In the genomic region with DNA sequence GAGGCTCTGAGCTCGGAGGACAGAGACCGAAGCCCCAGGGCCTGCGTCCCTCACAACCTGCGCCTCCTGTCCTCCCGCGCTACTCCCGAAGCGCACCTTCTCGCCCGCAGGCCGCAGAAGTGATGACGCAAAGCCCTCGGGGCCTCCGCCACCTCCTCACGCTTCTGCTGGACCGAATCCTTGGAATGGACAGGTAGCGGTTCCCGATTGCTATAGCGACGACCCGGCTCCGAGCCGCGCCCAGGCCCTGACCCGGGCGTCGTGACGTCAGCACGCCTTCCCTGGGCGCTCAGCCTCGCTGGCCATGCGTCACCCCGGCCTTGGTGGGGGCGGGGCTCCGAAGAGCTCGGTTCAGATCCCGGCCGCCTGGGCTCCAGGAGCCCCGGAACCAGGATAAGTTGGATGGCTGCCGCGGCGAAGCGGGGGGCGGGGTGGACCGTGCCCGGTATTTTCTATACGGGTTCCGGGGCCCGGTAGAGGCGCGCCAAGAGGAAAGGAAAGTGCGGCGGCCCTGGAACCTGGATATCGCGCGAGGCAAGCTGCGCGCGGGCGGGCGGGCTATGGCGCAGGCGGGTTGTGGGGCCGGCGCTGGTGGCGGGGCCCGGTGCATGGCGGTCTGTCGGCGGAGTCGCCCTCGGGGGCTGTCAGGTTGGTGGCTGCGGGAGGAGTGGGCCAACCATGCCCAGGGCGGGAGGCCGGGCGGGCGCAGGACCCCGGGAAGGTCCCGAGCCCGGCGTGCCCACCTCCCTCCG, we compare ENCODE assay signal across 1 cellular context.
A peak's percentile ranks its signal among the peaks of the same experiment; 100 is the strongest.
TF ChIP-seq lines count a peak whose summit lies in the region.

A gene (plus strand): TSS at position 542 of the 752 bp plus-strand sequence. CDS start 21,417 bp downstream, outside the sequence.

TF ChIP-seq in K562, 482 proteins besides CTCF, POLR2A, EP300 and RAD21 (continued from another document and continues in another):
- TF ChIP-seq, protein P1, sequence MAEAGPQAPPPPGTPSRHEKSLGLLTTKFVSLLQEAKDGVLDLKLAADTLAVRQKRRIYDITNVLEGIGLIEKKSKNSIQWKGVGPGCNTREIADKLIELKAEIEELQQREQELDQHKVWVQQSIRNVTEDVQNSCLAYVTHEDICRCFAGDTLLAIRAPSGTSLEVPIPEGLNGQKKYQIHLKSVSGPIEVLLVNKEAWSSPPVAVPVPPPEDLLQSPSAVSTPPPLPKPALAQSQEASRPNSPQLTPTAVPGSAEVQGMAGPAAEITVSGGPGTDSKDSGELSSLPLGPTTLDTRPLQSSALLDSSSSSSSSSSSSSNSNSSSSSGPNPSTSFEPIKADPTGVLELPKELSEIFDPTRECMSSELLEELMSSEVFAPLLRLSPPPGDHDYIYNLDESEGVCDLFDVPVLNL (CRISPR knock-in tag; IDR thresholded peaks at IDR 0.05; ENCODE audit: low read depth): peak; percentile 79; the same call in 1 of the 2 replicates
- TF ChIP-seq ZNF551 (CRISPR knock-in tag; IDR thresholded peaks at IDR 0.05) (no peak), NFIX (CRISPR knock-in tag; IDR thresholded peaks at IDR 0.05; ENCODE audit: low read depth) (no peak; the same call in 1 of the 2 replicates), ZFX (CRISPR knock-in tag; IDR thresholded peaks at IDR 0.05) (peak; percentile 99), CBX3 (IDR thresholded peaks at IDR 0.05; ENCODE audit: borderline replicate concordance in 1 of 2, low read length in 2 of 2) (no peak; a peak in 1 of 3 replicates), ZNF717 (CRISPR knock-in tag; IDR thresholded peaks at IDR 0.05) (no peak), ZNF140 (CRISPR knock-in tag; IDR thresholded peaks at IDR 0.05) (no peak), ELF4 (CRISPR knock-in tag; IDR thresholded peaks at IDR 0.05) (peak; percentile 48; the same call in 1 of the 2 replicates), TFAM (CRISPR knock-in tag; conservative IDR thresholded peaks at IDR 0.05) (no peak), SMARCB1 (IDR thresholded peaks at IDR 0.05; ENCODE audit: insufficient read length, low read depth) (no peak), SPI1 (IDR thresholded peaks at IDR 0.05; ENCODE audit: borderline replicate concordance, low read depth, low read length) (no peak), ZNF263 (CRISPR knock-in tag; IDR thresholded peaks at IDR 0.05; ENCODE audit: borderline replicate concordance) (peak; percentile 46; the same call in 1 of the 2 replicates), PTTG1 (tag; IDR thresholded peaks at IDR 0.05; ENCODE audit: low read depth) (no peak), RFX1 (IDR thresholded peaks at IDR 0.05) (peak; percentile 96), FUS (optimal IDR thresholded peaks at IDR 0.05; ENCODE audit: low read depth, low read length) (peak; percentile 58), CSDE1 (IDR thresholded peaks at IDR 0.05) (peak in 1 of 2 experiments; percentile 85; a peak in 1 of 4 replicates), CREM (IDR thresholded peaks at IDR 0.05; ENCODE audit: low read depth) (peak; percentile 98), ZNF583 (CRISPR knock-in tag; IDR thresholded peaks at IDR 0.05) (no peak), RBM15 (IDR thresholded peaks at IDR 0.05; ENCODE audit: insufficient read depth, low read length) (no peak), ETV5 (CRISPR knock-in tag; IDR thresholded peaks at IDR 0.05; ENCODE audit: low read depth) (peak; percentile 57; the same call in 1 of the 2 replicates), SIX5 (IDR thresholded peaks at IDR 0.05; ENCODE audit: borderline replicate concordance in 1 of 2, insufficient read depth in 1 of 2, low read depth in 1 of 2, low read length in 2 of 2) (no peak), SMAD3 (CRISPR knock-in tag; conservative IDR thresholded peaks at IDR 0.05) (no peak), TCF3 (CRISPR knock-in tag; IDR thresholded peaks at IDR 0.05) (peak; percentile 53), SP1 (CRISPR knock-in tag; IDR thresholded peaks at IDR 0.05) (peak; percentile 99), MAFF (IDR thresholded peaks at IDR 0.05; ENCODE audit: low read length) (no peak), XRCC3 (IDR thresholded peaks at IDR 0.05) (no peak), RBM39 (optimal IDR thresholded peaks at IDR 0.05; ENCODE audit: low read depth, low read length) (no peak), ELF1 (tag; IDR thresholded peaks at IDR 0.05) (no peak), FOXJ3 (CRISPR knock-in tag; IDR thresholded peaks at IDR 0.05) (no peak), KAT2B (IDR thresholded peaks at IDR 0.05; ENCODE audit: low read depth, low read length) (no peak), MAFK (IDR thresholded peaks at IDR 0.05; ENCODE audit: low read length) (no peak), CEBPG (CRISPR knock-in tag; IDR thresholded peaks at IDR 0.05) (0 out of 2 replicates have a peak, but pooled peaks have one; percentile 49), CEBPG (tag; conservative IDR thresholded peaks at IDR 0.05 in 1 of 2, IDR thresholded peaks at IDR 0.05 in 1 of 2) (no peak; a peak in 1 of 4 replicates), NCOA2 (IDR thresholded peaks at IDR 0.05; ENCODE audit: partially characterized antibody in 2 of 2) (no peak), PML (IDR thresholded peaks at IDR 0.05; ENCODE audit: low read length) (peak; percentile 56)
- TF ChIP-seq, protein P2, sequence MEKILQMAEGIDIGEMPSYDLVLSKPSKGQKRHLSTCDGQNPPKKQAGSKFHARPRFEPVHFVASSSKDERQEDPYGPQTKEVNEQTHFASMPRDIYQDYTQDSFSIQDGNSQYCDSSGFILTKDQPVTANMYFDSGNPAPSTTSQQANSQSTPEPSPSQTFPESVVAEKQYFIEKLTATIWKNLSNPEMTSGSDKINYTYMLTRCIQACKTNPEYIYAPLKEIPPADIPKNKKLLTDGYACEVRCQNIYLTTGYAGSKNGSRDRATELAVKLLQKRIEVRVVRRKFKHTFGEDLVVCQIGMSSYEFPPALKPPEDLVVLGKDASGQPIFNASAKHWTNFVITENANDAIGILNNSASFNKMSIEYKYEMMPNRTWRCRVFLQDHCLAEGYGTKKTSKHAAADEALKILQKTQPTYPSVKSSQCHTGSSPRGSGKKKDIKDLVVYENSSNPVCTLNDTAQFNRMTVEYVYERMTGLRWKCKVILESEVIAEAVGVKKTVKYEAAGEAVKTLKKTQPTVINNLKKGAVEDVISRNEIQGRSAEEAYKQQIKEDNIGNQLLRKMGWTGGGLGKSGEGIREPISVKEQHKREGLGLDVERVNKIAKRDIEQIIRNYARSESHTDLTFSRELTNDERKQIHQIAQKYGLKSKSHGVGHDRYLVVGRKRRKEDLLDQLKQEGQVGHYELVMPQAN (IDR thresholded peaks at IDR 0.05; ENCODE audit: borderline replicate concordance): peak; percentile 95
- TF ChIP-seq, protein P3, sequence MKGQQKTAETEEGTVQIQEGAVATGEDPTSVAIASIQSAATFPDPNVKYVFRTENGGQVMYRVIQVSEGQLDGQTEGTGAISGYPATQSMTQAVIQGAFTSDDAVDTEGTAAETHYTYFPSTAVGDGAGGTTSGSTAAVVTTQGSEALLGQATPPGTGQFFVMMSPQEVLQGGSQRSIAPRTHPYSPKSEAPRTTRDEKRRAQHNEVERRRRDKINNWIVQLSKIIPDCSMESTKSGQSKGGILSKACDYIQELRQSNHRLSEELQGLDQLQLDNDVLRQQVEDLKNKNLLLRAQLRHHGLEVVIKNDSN (CRISPR knock-in tag; IDR thresholded peaks at IDR 0.05): no peak; the same call in 1 of the 2 replicates
- TF ChIP-seq, protein P4, sequence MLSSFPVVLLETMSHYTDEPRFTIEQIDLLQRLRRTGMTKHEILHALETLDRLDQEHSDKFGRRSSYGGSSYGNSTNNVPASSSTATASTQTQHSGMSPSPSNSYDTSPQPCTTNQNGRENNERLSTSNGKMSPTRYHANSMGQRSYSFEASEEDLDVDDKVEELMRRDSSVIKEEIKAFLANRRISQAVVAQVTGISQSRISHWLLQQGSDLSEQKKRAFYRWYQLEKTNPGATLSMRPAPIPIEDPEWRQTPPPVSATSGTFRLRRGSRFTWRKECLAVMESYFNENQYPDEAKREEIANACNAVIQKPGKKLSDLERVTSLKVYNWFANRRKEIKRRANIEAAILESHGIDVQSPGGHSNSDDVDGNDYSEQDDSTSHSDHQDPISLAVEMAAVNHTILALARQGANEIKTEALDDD (IDR thresholded peaks at IDR 0.05): no peak
- TF ChIP-seq, protein P5, sequence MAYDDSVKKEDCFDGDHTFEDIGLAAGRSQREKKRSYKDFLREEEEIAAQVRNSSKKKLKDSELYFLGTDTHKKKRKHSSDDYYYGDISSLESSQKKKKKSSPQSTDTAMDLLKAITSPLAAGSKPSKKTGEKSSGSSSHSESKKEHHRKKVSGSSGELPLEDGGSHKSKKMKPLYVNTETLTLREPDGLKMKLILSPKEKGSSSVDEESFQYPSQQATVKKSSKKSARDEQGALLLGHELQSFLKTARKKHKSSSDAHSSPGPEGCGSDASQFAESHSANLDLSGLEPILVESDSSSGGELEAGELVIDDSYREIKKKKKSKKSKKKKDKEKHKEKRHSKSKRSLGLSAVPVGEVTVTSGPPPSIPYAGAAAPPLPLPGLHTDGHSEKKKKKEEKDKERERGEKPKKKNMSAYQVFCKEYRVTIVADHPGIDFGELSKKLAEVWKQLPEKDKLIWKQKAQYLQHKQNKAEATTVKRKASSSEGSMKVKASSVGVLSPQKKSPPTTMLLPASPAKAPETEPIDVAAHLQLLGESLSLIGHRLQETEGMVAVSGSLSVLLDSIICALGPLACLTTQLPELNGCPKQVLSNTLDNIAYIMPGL (CRISPR knock-in tag; IDR thresholded peaks at IDR 0.05): peak; percentile 98
- TF ChIP-seq, protein P6, sequence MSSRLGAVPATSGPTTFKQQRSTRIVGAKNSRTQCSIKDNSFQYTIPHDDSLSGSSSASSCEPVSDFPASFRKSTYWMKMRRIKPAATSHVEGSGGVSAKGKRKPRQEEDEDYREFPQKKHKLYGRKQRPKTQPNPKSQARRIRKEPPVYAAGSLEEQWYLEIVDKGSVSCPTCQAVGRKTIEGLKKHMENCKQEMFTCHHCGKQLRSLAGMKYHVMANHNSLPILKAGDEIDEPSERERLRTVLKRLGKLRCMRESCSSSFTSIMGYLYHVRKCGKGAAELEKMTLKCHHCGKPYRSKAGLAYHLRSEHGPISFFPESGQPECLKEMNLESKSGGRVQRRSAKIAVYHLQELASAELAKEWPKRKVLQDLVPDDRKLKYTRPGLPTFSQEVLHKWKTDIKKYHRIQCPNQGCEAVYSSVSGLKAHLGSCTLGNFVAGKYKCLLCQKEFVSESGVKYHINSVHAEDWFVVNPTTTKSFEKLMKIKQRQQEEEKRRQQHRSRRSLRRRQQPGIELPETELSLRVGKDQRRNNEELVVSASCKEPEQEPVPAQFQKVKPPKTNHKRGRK (tag; IDR thresholded peaks at IDR 0.05): no peak
- TF ChIP-seq, protein P7, sequence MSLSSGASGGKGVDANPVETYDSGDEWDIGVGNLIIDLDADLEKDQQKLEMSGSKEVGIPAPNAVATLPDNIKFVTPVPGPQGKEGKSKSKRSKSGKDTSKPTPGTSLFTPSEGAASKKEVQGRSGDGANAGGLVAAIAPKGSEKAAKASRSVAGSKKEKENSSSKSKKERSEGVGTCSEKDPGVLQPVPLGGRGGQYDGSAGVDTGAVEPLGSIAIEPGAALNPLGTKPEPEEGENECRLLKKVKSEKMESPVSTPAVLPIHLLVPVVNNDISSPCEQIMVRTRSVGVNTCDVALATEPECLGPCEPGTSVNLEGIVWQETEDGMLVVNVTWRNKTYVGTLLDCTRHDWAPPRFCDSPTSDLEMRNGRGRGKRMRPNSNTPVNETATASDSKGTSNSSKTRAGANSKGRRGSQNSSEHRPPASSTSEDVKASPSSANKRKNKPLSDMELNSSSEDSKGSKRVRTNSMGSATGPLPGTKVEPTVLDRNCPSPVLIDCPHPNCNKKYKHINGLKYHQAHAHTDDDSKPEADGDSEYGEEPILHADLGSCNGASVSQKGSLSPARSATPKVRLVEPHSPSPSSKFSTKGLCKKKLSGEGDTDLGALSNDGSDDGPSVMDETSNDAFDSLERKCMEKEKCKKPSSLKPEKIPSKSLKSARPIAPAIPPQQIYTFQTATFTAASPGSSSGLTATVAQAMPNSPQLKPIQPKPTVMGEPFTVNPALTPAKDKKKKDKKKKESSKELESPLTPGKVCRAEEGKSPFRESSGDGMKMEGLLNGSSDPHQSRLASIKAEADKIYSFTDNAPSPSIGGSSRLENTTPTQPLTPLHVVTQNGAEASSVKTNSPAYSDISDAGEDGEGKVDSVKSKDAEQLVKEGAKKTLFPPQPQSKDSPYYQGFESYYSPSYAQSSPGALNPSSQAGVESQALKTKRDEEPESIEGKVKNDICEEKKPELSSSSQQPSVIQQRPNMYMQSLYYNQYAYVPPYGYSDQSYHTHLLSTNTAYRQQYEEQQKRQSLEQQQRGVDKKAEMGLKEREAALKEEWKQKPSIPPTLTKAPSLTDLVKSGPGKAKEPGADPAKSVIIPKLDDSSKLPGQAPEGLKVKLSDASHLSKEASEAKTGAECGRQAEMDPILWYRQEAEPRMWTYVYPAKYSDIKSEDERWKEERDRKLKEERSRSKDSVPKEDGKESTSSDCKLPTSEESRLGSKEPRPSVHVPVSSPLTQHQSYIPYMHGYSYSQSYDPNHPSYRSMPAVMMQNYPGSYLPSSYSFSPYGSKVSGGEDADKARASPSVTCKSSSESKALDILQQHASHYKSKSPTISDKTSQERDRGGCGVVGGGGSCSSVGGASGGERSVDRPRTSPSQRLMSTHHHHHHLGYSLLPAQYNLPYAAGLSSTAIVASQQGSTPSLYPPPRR (CRISPR knock-in tag; IDR thresholded peaks at IDR 0.05; ENCODE audit: borderline replicate concordance): no peak
- TF ChIP-seq, protein P8, sequence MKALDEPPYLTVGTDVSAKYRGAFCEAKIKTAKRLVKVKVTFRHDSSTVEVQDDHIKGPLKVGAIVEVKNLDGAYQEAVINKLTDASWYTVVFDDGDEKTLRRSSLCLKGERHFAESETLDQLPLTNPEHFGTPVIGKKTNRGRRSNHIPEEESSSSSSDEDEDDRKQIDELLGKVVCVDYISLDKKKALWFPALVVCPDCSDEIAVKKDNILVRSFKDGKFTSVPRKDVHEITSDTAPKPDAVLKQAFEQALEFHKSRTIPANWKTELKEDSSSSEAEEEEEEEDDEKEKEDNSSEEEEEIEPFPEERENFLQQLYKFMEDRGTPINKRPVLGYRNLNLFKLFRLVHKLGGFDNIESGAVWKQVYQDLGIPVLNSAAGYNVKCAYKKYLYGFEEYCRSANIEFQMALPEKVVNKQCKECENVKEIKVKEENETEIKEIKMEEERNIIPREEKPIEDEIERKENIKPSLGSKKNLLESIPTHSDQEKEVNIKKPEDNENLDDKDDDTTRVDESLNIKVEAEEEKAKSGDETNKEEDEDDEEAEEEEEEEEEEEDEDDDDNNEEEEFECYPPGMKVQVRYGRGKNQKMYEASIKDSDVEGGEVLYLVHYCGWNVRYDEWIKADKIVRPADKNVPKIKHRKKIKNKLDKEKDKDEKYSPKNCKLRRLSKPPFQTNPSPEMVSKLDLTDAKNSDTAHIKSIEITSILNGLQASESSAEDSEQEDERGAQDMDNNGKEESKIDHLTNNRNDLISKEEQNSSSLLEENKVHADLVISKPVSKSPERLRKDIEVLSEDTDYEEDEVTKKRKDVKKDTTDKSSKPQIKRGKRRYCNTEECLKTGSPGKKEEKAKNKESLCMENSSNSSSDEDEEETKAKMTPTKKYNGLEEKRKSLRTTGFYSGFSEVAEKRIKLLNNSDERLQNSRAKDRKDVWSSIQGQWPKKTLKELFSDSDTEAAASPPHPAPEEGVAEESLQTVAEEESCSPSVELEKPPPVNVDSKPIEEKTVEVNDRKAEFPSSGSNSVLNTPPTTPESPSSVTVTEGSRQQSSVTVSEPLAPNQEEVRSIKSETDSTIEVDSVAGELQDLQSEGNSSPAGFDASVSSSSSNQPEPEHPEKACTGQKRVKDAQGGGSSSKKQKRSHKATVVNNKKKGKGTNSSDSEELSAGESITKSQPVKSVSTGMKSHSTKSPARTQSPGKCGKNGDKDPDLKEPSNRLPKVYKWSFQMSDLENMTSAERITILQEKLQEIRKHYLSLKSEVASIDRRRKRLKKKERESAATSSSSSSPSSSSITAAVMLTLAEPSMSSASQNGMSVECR (CRISPR knock-in tag; IDR thresholded peaks at IDR 0.05): peak; percentile 87
